Comparison of ENCODE assay signal across 25 cellular contexts in genomic region chr5:151553130-151553670, GRCh38. TPM values are rescaled to one million over a fixed set of nuclear protein-coding genes. Genes with fewer than 3 reads are reported as not detected.
DNase-seq lines count a peak whose midpoint lies in the region; ATAC-seq, FAIRE-seq and TF ChIP-seq lines count a peak whose summit lies in the region.
"Had no signal": no experiment of that assay in that cellular context is flagged by ENCODE, and none has a peak within 500 bp of the region (broad histone marks: within the 10 kb centered on the region; RNA-seq: fewer than 3 reads in every experiment).

No MANE protein-coding gene starts in this region.

- DNase-seq in right atrium auricular region (ENCODE audit: low spot score), result peak; percentile 53
- DNase-seq in right cardiac atrium, result no peak
- DNase-seq in keratinocyte (ENCODE audit: low read depth, low spot score), result no peak
- no peak for DNase-seq in sciatic nerve (ENCODE audit: low spot score)
- no peak for DNase-seq in effector CD8-positive, alpha-beta T cell (lab: John Stamatoyannopoulos, UW)
- no peak for DNase-seq in DMS114 treated with DMSO at 0.1 percent for 48 hours (lab: John Stamatoyannopoulos, UW; ENCODE audit: unreplicated experiment)
- DNase-seq in DMS153 treated with DMSO at 0.1 percent for 48 hours (lab: John Stamatoyannopoulos, UW; ENCODE audit: unreplicated experiment), result no peak
- DNase-seq: AML-193; Caco-2; CD4-positive, alpha-beta T cell; DMS153; DMS79 treated with DMSO at 0.1 percent for 48 hours; GM23248; IMR-90 had no signal

- 95% methylated on average over 10 of the region's 10 CpGs for WGBS in right cardiac atrium

- peaks cover 2% of the 10 kb centered on the region for H3K9me1 ChIP-seq in keratinocyte (ENCODE audit: control insufficient read depth, extremely low read depth, insufficient read depth, low read length)

- dilution Hi-C loops in keratinocyte (cut with MboI; ENCODE audit: extremely low pct_ligation_motif_present, low sequenced_read_pairs), result no loop called here

- H3K79me2 ChIP-seq in keratinocyte (ENCODE audit: control insufficient read depth, insufficient read depth, low read length), result peaks cover 31% of the 10 kb centered on the region

- no peak overlapping the region for H3K4me3 ChIP-seq in right atrium auricular region
- no peak overlapping the region for H3K4me3 ChIP-seq in right cardiac atrium (ENCODE audit: low read length)
- no peak overlapping the region for H3K4me3 ChIP-seq in keratinocyte (ENCODE audit: control insufficient read depth in 2 of 3, extremely low read depth in 1 of 3, insufficient read depth in 2 of 3, low read depth in 1 of 3, low read length in 3 of 3)
- H3K4me3 ChIP-seq: A549, GM23248, HAP-1, K562 had no signal

- H3K9me3 ChIP-seq in right atrium auricular region (no peaks in the 10 kb centered on the region), right cardiac atrium (ENCODE audit: control insufficient read depth, low read length) (no peaks in the 10 kb centered on the region), keratinocyte (ENCODE audit: control insufficient read depth, low read depth, low read length) (no peaks in the 10 kb centered on the region)
- H3K9me3 ChIP-seq: A549, Caco-2, HAP-1 had no signal

- no peak overlapping the region for H3K27ac ChIP-seq in right atrium auricular region
- no peak overlapping the region for H3K27ac ChIP-seq in right cardiac atrium (ENCODE audit: low read length)
- H3K27ac ChIP-seq in keratinocyte (ENCODE audit: control insufficient read depth, insufficient read depth, low read length), result no peak overlapping the region
- H3K27ac ChIP-seq: 22Rv1, A549, C4-2B, GM23248 had no signal

- H4K20me1 ChIP-seq in keratinocyte (ENCODE audit: control insufficient read depth, extremely low read depth, insufficient read depth, low read length), result peaks cover 2% of the 10 kb centered on the region

- H3K36me3 ChIP-seq in right atrium auricular region (no peaks in the 10 kb centered on the region), keratinocyte (ENCODE audit: control insufficient read depth in 2 of 2, extremely low read depth in 1 of 2, insufficient read depth in 2 of 2, low read length in 2 of 2) (peaks cover 55 to 77% of the 10 kb centered on the region in 2 experiments)
- H3K36me3 ChIP-seq: HAP-1 had no signal

- peak; percentile 32 for FAIRE-seq in keratinocyte (lab: Jason Lieb, UNC)
- FAIRE-seq: A549, D721Med, G401.6, GM12891, GM19239, HTR-8/SVneo, K562 had no signal

- no peak overlapping the region for H2AFZ ChIP-seq in keratinocyte (ENCODE audit: control insufficient read depth, low read length)
- H2AFZ ChIP-seq: GM23248 had no signal

- no peaks in the 10 kb centered on the region for H3K4me1 ChIP-seq in right atrium auricular region
- H3K4me1 ChIP-seq in right cardiac atrium (ENCODE audit: control insufficient read depth, insufficient read depth, low read length), result no peaks in the 10 kb centered on the region
- H3K4me1 ChIP-seq in keratinocyte (ENCODE audit: control insufficient read depth, extremely low read depth, insufficient read depth, low read length), result no peaks in the 10 kb centered on the region
- H3K4me1 ChIP-seq: A549, Caco-2, HAP-1 had no signal

- intact Hi-C loops in right cardiac atrium (cut with DNase I) (no loop called here), sciatic nerve (cut with DNase I) (loop anchor here (2.0 kb wide), 1 partner anchor 32 kb away; no protein-coding TSS in a partner anchor)

- H3K27me3 ChIP-seq in right atrium auricular region (no peaks in the 10 kb centered on the region), right cardiac atrium (ENCODE audit: control insufficient read depth, insufficient read depth) (no peaks in the 10 kb centered on the region), keratinocyte (ENCODE audit: control insufficient read depth, extremely low read depth, insufficient read depth, low read length) (no peaks in the 10 kb centered on the region)

- H3K4me2 ChIP-seq in keratinocyte (ENCODE audit: control insufficient read depth, extremely low read depth, insufficient read depth, low read depth, low read length), result no peak overlapping the region
- H3K4me2 ChIP-seq: A549 had no signal

- no peak overlapping the region for H3K9ac ChIP-seq in keratinocyte (ENCODE audit: control insufficient read depth, extremely low read depth, insufficient read depth, low read length)
- H3K9ac ChIP-seq: GM23248 had no signal

- TF ChIP-seq CTCF in right atrium auricular region (IDR thresholded peaks at IDR 0.05) (no peak), keratinocyte (optimal IDR thresholded peaks at IDR 0.05 in 1 of 3, IDR thresholded peaks at IDR 0.05 in 1 of 3, conservative IDR thresholded peaks at IDR 0.05 in 1 of 3; ENCODE audit: extremely low read depth in 1 of 3, insufficient read depth in 2 of 3, low read length in 3 of 3) (no peak)

- ATAC-seq in right cardiac atrium (no peak), sciatic nerve (peak; percentile 17)
- ATAC-seq: A549, K562 had no signal

RNA-seq across cellular contexts. Expression of gene FAT2, which starts 37.9 kb away (rescaled TPM):
- total RNA-seq in right atrium auricular region, result not detected
- under 1 TPM in 1 of 4 donors, not detected in 3; 0.03 TPM for total RNA-seq in right cardiac atrium
- under 0.01 TPM for polyA plus RNA-seq in right cardiac atrium
- polyA plus RNA-seq in keratinocyte, result 35.0 to 58.0 TPM (median 51.5 TPM) in 3 replicates
- polyA plus RNA-seq in keratinocyte (2011; ENCODE audit: low read depth), result 20.3 TPM
- 12.5 and 14.2 TPM in 2 replicates for polyA plus RNA-seq in keratinocyte (2011; cell fraction: cytosol; rRNA removed)
- 217 and 259 TPM in 2 replicates for polyA plus RNA-seq in keratinocyte (2011; cell fraction: nucleus; rRNA removed)
- polyA plus RNA-seq in keratinocyte (2012; ENCODE audit: low replicate concordance), result 44.0 and 58.0 TPM in 2 replicates
- 219 to 287 TPM (median 236 TPM) in 3 replicates for polyA minus RNA-seq in keratinocyte
- 63.1 TPM for polyA minus RNA-seq in keratinocyte (2011; cell fraction: cytosol; rRNA and poly(A)+ RNA removed)
- 484 and 633 TPM in 2 replicates for polyA minus RNA-seq in keratinocyte (2011; cell fraction: nucleus; rRNA and poly(A)+ RNA removed)
- total RNA-seq in sciatic nerve, result 0.40 TPM
- total RNA-seq: CD4-positive, alpha-beta T cell; GM23248; K562 had no signal
- polyA plus RNA-seq: BJ, GM23248, K562 had no signal
